ENCODE assay signal across 1 cellular context in the genomic region with DNA sequence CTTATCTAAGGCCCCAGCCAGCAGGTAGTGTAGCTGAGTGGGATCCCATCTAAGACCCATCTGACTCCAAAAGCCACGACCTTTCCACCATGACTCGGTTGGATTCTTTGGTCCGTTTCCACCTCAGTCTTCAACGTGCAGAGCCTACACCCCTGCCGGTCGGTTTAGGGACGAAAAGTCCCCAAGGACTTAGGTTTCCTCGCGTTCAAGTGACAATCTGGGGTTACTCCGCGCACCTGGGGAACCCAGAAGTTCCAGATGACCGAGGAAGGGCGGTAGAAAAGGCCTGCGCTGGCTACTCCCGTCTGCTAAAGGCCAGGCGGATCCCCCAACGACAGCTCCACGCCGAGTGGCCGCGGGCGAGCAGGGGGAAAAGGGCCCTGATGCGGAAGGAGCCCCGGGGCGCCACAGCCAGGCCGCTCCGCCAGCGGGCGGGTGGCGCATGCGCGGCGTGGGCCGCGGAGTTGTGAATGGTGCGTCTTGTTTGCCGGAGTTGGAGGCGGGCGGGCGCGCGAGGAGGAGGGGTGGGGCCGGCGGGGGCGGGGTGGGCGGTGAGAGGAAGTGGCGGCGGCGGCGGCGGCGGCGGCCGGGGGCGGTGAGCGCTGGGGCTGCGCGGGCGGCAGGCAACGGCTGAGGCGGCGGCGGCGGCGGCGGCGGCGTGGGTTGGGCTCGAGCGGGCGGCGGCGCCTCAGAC.
TF ChIP-seq lines count a peak whose summit lies in the region.

A gene (plus strand): TSS at position 595 of the 694 bp plus-strand sequence. CDS start 259 bp downstream, outside the sequence.

TF ChIP-seq in HepG2, 621 proteins besides CTCF, POLR2A, EP300 and RAD21 (continued from another document and continues in another):
- TF ChIP-seq, protein P1, sequence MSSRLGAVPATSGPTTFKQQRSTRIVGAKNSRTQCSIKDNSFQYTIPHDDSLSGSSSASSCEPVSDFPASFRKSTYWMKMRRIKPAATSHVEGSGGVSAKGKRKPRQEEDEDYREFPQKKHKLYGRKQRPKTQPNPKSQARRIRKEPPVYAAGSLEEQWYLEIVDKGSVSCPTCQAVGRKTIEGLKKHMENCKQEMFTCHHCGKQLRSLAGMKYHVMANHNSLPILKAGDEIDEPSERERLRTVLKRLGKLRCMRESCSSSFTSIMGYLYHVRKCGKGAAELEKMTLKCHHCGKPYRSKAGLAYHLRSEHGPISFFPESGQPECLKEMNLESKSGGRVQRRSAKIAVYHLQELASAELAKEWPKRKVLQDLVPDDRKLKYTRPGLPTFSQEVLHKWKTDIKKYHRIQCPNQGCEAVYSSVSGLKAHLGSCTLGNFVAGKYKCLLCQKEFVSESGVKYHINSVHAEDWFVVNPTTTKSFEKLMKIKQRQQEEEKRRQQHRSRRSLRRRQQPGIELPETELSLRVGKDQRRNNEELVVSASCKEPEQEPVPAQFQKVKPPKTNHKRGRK (CRISPR knock-in tag; IDR thresholded peaks at IDR 0.05): no peak
- TF ChIP-seq ATRX (CRISPR knock-in tag; IDR thresholded peaks at IDR 0.05; ENCODE audit: borderline replicate concordance) (no peak), MED13 (CRISPR knock-in tag; IDR thresholded peaks at IDR 0.05) (peak; percentile 62; the same call in 1 of the 2 replicates), ZNF547 (CRISPR knock-in tag; IDR thresholded peaks at IDR 0.05) (peak; percentile 93), SP140L (CRISPR knock-in tag; IDR thresholded peaks at IDR 0.05; ENCODE audit: borderline replicate concordance) (peak; percentile 64; the same call in 1 of the 2 replicates), KAT7 (CRISPR knock-in tag; IDR thresholded peaks at IDR 0.05; ENCODE audit: borderline replicate concordance) (peak; percentile 60; the same call in 1 of the 2 replicates), MTF1 (CRISPR knock-in tag; IDR thresholded peaks at IDR 0.05) (peak; percentile 75; the same call in 1 of the 2 replicates), TBP (CRISPR knock-in tag; IDR thresholded peaks at IDR 0.05) (0 out of 2 replicates have a peak, but pooled peaks have one; percentile 73), ZNF230 (CRISPR knock-in tag; IDR thresholded peaks at IDR 0.05) (peak; percentile 93), POLR2G (IDR thresholded peaks at IDR 0.05; ENCODE audit: low read depth, low read length) (peak; percentile 100), SRY (CRISPR knock-in tag; IDR thresholded peaks at IDR 0.05) (peak; percentile 67; the same call in 1 of the 2 replicates), ZNF598 (CRISPR knock-in tag; IDR thresholded peaks at IDR 0.05; ENCODE audit: borderline replicate concordance) (peak; percentile 96), IRX3 (CRISPR knock-in tag; IDR thresholded peaks at IDR 0.05; ENCODE audit: borderline replicate concordance, low read depth) (no peak), ZNF570 (CRISPR knock-in tag; IDR thresholded peaks at IDR 0.05; ENCODE audit: borderline replicate concordance) (peak; percentile 6; the same call in 1 of the 2 replicates), SCMH1 (CRISPR knock-in tag; IDR thresholded peaks at IDR 0.05; ENCODE audit: borderline replicate concordance) (no peak), ZNF274 (CRISPR knock-in tag; IDR thresholded peaks at IDR 0.05) (peak; percentile 89), NR2F6 (IDR thresholded peaks at IDR 0.05) (no peak), NR2F6 (CRISPR knock-in tag; IDR thresholded peaks at IDR 0.05) (peak; percentile 63; the same call in 1 of the 2 replicates), NFIC (IDR thresholded peaks at IDR 0.05; ENCODE audit: low read length) (no peak), ZNF605 (CRISPR knock-in tag; IDR thresholded peaks at IDR 0.05) (peak; percentile 94), WIZ (CRISPR knock-in tag; IDR thresholded peaks at IDR 0.05) (peak; percentile 91; the same call in 1 of the 2 replicates), SALL1 (CRISPR knock-in tag; IDR thresholded peaks at IDR 0.05) (peak; percentile 92), KDM1A (CRISPR knock-in tag; IDR thresholded peaks at IDR 0.05) (no peak; the same call in 1 of the 2 replicates), FOXA3 (CRISPR knock-in tag; IDR thresholded peaks at IDR 0.05) (peak; percentile 58), SUZ12 (IDR thresholded peaks at IDR 0.05; ENCODE audit: low read depth, low read length) (no peak), PAX8 (CRISPR knock-in tag; IDR thresholded peaks at IDR 0.05; ENCODE audit: borderline replicate concordance) (no peak), ZNF878 (CRISPR knock-in tag; IDR thresholded peaks at IDR 0.05) (peak; percentile 73; the same call in 1 of the 2 replicates), ZNF564 (CRISPR knock-in tag; IDR thresholded peaks at IDR 0.05) (peak; percentile 72; the same call in 1 of the 2 replicates), ZNF383 (CRISPR knock-in tag; IDR thresholded peaks at IDR 0.05; ENCODE audit: borderline replicate concordance) (no peak), BRD4 (CRISPR knock-in tag; IDR thresholded peaks at IDR 0.05) (peak; percentile 97), ZNF484 (CRISPR knock-in tag; IDR thresholded peaks at IDR 0.05; ENCODE audit: borderline replicate concordance, low read depth) (0 out of 2 replicates have a peak, but pooled peaks have one; percentile 73)
- TF ChIP-seq, protein P2, sequence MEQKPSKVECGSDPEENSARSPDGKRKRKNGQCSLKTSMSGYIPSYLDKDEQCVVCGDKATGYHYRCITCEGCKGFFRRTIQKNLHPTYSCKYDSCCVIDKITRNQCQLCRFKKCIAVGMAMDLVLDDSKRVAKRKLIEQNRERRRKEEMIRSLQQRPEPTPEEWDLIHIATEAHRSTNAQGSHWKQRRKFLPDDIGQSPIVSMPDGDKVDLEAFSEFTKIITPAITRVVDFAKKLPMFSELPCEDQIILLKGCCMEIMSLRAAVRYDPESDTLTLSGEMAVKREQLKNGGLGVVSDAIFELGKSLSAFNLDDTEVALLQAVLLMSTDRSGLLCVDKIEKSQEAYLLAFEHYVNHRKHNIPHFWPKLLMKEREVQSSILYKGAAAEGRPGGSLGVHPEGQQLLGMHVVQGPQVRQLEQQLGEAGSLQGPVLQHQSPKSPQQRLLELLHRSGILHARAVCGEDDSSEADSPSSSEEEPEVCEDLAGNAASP (CRISPR knock-in tag; IDR thresholded peaks at IDR 0.05; ENCODE audit: borderline replicate concordance): peak; percentile 66
- TF ChIP-seq, protein P3, sequence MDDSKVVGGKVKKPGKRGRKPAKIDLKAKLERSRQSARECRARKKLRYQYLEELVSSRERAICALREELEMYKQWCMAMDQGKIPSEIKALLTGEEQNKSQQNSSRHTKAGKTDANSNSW (CRISPR knock-in tag; IDR thresholded peaks at IDR 0.05; ENCODE audit: borderline replicate concordance): 0 out of 2 replicates have a peak, but pooled peaks have one; percentile 67
- TF ChIP-seq, protein P4, sequence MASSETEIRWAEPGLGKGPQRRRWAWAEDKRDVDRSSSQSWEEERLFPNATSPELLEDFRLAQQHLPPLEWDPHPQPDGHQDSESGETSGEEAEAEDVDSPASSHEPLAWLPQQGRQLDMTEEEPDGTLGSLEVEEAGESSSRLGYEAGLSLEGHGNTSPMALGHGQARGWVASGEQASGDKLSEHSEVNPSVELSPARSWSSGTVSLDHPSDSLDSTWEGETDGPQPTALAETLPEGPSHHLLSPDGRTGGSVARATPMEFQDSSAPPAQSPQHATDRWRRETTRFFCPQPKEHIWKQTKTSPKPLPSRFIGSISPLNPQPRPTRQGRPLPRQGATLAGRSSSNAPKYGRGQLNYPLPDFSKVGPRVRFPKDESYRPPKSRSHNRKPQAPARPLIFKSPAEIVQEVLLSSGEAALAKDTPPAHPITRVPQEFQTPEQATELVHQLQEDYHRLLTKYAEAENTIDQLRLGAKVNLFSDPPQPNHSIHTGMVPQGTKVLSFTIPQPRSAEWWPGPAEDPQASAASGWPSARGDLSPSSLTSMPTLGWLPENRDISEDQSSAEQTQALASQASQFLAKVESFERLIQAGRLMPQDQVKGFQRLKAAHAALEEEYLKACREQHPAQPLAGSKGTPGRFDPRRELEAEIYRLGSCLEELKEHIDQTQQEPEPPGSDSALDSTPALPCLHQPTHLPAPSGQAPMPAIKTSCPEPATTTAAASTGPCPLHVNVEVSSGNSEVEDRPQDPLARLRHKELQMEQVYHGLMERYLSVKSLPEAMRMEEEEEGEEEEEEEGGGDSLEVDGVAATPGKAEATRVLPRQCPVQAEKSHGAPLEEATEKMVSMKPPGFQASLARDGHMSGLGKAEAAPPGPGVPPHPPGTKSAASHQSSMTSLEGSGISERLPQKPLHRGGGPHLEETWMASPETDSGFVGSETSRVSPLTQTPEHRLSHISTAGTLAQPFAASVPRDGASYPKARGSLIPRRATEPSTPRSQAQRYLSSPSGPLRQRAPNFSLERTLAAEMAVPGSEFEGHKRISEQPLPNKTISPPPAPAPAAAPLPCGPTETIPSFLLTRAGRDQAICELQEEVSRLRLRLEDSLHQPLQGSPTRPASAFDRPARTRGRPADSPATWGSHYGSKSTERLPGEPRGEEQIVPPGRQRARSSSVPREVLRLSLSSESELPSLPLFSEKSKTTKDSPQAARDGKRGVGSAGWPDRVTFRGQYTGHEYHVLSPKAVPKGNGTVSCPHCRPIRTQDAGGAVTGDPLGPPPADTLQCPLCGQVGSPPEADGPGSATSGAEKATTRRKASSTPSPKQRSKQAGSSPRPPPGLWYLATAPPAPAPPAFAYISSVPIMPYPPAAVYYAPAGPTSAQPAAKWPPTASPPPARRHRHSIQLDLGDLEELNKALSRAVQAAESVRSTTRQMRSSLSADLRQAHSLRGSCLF (CRISPR knock-in tag; IDR thresholded peaks at IDR 0.05; ENCODE audit: borderline replicate concordance): 0 out of 2 replicates have a peak, but pooled peaks have one; percentile 66
- TF ChIP-seq, protein P5, sequence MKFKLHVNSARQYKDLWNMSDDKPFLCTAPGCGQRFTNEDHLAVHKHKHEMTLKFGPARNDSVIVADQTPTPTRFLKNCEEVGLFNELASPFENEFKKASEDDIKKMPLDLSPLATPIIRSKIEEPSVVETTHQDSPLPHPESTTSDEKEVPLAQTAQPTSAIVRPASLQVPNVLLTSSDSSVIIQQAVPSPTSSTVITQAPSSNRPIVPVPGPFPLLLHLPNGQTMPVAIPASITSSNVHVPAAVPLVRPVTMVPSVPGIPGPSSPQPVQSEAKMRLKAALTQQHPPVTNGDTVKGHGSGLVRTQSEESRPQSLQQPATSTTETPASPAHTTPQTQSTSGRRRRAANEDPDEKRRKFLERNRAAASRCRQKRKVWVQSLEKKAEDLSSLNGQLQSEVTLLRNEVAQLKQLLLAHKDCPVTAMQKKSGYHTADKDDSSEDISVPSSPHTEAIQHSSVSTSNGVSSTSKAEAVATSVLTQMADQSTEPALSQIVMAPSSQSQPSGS (CRISPR knock-in tag; IDR thresholded peaks at IDR 0.05): peak; percentile 71; the same call in 1 of the 2 replicates
- TF ChIP-seq, protein P6, sequence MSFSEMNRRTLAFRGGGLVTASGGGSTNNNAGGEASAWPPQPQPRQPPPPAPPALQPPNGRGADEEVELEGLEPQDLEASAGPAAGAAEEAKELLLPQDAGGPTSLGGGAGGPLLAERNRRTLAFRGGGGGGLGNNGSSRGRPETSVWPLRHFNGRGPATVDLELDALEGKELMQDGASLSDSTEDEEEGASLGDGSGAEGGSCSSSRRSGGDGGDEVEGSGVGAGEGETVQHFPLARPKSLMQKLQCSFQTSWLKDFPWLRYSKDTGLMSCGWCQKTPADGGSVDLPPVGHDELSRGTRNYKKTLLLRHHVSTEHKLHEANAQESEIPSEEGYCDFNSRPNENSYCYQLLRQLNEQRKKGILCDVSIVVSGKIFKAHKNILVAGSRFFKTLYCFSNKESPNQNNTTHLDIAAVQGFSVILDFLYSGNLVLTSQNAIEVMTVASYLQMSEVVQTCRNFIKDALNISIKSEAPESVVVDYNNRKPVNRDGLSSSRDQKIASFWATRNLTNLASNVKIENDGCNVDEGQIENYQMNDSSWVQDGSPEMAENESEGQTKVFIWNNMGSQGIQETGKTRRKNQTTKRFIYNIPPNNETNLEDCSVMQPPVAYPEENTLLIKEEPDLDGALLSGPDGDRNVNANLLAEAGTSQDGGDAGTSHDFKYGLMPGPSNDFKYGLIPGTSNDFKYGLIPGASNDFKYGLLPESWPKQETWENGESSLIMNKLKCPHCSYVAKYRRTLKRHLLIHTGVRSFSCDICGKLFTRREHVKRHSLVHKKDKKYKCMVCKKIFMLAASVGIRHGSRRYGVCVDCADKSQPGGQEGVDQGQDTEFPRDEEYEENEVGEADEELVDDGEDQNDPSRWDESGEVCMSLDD (CRISPR knock-in tag; IDR thresholded peaks at IDR 0.05; ENCODE audit: borderline replicate concordance): peak; percentile 83; the same call in 1 of the 2 replicates
- TF ChIP-seq, protein P7, sequence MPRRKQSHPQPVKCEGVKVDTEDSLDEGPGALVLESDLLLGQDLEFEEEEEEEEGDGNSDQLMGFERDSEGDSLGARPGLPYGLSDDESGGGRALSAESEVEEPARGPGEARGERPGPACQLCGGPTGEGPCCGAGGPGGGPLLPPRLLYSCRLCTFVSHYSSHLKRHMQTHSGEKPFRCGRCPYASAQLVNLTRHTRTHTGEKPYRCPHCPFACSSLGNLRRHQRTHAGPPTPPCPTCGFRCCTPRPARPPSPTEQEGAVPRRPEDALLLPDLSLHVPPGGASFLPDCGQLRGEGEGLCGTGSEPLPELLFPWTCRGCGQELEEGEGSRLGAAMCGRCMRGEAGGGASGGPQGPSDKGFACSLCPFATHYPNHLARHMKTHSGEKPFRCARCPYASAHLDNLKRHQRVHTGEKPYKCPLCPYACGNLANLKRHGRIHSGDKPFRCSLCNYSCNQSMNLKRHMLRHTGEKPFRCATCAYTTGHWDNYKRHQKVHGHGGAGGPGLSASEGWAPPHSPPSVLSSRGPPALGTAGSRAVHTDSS (CRISPR knock-in tag; conservative IDR thresholded peaks at IDR 0.05): 0 out of 2 replicates have a peak, but pooled peaks have one; percentile 76
- TF ChIP-seq, protein P8, sequence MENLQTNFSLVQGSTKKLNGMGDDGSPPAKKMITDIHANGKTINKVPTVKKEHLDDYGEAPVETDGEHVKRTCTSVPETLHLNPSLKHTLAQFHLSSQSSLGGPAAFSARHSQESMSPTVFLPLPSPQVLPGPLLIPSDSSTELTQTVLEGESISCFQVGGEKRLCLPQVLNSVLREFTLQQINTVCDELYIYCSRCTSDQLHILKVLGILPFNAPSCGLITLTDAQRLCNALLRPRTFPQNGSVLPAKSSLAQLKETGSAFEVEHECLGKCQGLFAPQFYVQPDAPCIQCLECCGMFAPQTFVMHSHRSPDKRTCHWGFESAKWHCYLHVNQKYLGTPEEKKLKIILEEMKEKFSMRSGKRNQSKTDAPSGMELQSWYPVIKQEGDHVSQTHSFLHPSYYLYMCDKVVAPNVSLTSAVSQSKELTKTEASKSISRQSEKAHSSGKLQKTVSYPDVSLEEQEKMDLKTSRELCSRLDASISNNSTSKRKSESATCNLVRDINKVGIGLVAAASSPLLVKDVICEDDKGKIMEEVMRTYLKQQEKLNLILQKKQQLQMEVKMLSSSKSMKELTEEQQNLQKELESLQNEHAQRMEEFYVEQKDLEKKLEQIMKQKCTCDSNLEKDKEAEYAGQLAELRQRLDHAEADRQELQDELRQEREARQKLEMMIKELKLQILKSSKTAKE (CRISPR knock-in tag; IDR thresholded peaks at IDR 0.05; ENCODE audit: borderline replicate concordance): no peak
- TF ChIP-seq, protein P9, sequence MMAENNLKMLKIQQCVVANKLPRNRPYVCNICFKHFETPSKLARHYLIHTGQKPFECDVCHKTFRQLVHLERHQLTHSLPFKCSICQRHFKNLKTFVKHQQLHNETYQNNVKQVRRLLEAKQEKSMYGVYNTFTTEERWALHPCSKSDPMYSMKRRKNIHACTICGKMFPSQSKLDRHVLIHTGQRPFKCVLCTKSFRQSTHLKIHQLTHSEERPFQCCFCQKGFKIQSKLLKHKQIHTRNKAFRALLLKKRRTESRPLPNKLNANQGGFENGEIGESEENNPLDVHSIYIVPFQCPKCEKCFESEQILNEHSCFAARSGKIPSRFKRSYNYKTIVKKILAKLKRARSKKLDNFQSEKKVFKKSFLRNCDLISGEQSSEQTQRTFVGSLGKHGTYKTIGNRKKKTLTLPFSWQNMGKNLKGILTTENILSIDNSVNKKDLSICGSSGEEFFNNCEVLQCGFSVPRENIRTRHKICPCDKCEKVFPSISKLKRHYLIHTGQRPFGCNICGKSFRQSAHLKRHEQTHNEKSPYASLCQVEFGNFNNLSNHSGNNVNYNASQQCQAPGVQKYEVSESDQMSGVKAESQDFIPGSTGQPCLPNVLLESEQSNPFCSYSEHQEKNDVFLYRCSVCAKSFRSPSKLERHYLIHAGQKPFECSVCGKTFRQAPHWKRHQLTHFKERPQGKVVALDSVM (CRISPR knock-in tag; IDR thresholded peaks at IDR 0.05): no peak
